20 cellular contexts compared by ENCODE assay signal in genomic region chr22:21012446-21013407, GRCh38. TPM values are rescaled to one million over a fixed set of nuclear protein-coding genes. Genes with fewer than 3 reads are reported as not detected.
DNase-seq lines count a peak whose midpoint lies in the region; ATAC-seq and TF ChIP-seq lines count a peak whose summit lies in the region.
"Had no signal": no experiment of that assay in that cellular context is flagged by ENCODE, and none has a peak within 500 bp of the region (broad histone marks: within the 10 kb centered on the region; RNA-seq: fewer than 3 reads in every experiment).

No MANE protein-coding gene starts in this region.

- peak overlapping the region; percentile 99 for H3K4me2 ChIP-seq in mammary epithelial cell (ENCODE audit: insufficient read depth, low read depth, low read length)

- H3K4me3 ChIP-seq in mammary epithelial cell (replicated peaks in 1 of 3; ENCODE audit: insufficient read depth in 1 of 3, low read depth in 2 of 3, low read length in 3 of 3) (no peak overlapping the region), SK-N-MC (no peak overlapping the region), iPS-20b (ENCODE audit: low read length) (peak overlapping the region; percentile 79; the same call in 1 of the 2 replicates)

- H3K9me3 Mint-ChIP-seq in MCF 10A (ENCODE audit: unreplicated experiment) = no peaks in the 10 kb centered on the region
- H3K9me3 Mint-ChIP-seq in stimulated activated effector memory CD8-positive, alpha-beta T cell treated with anti-CD3 and anti-CD28 coated beads, Interleukin-12 subunit alpha, Interleukin-12 subunit beta, amount 100 ng/mL, for 72 hours = no peaks in the 10 kb centered on the region

- H3K4me3 Mint-ChIP-seq in MCF 10A (ENCODE audit: unreplicated experiment) = no peak overlapping the region
- peak overlapping the region; percentile 90 for H3K4me3 Mint-ChIP-seq in stimulated activated effector memory CD8-positive, alpha-beta T cell treated with anti-CD3 and anti-CD28 coated beads, Interleukin-12 subunit alpha, Interleukin-12 subunit beta, amount 100 ng/mL, for 72 hours

- H3K4me1 ChIP-seq in mammary epithelial cell (ENCODE audit: insufficient read depth, low read length) = peaks cover 20% of the 10 kb centered on the region
- peaks cover 21% of the 10 kb centered on the region for H3K4me1 ChIP-seq in iPS-20b (ENCODE audit: insufficient read depth, low read length)

- H3K36me3 Mint-ChIP-seq in MCF 10A (ENCODE audit: insufficient read depth, unreplicated experiment) = peaks cover 8% of the 10 kb centered on the region
- H3K36me3 Mint-ChIP-seq in stimulated activated effector memory CD8-positive, alpha-beta T cell treated with anti-CD3 and anti-CD28 coated beads, Interleukin-12 subunit alpha, Interleukin-12 subunit beta, amount 100 ng/mL, for 72 hours = no peaks in the 10 kb centered on the region

- H3K27ac ChIP-seq in mammary epithelial cell (ENCODE audit: insufficient read depth, low read depth, low read length) (no peak overlapping the region), SK-N-MC (0 out of 2 replicates have a peak overlapping the region, but pooled peaks have one; percentile 47), iPS-20b (ENCODE audit: low read length) (no peak overlapping the region)

- peaks cover 22% of the 10 kb centered on the region for H3K4me1 Mint-ChIP-seq in MCF 10A (ENCODE audit: insufficient read depth, unreplicated experiment)
- H3K4me1 Mint-ChIP-seq in stimulated activated effector memory CD8-positive, alpha-beta T cell treated with anti-CD3 and anti-CD28 coated beads, Interleukin-12 subunit alpha, Interleukin-12 subunit beta, amount 100 ng/mL, for 72 hours = peaks cover 26% of the 10 kb centered on the region

- no peaks in the 10 kb centered on the region for H4K20me1 ChIP-seq in mammary epithelial cell (ENCODE audit: insufficient read depth, low read length)

- POLR2A ChIA-PET in MCF 10A (lab: Yijun Ruan, JAX) (interaction anchor here (0.6 to 3.5 kb wide), 4 partner anchors 10 to 56 kb away, joined by 3 to 17 read pairs (median 5); no protein-coding TSS in a partner anchor), GM10248 (lab: Yijun Ruan, JAX) (interaction anchor here (0.5 kb wide), 1 partner anchor 11 kb away, joined by 3 read pairs; the partner anchor contains the start of gene THAP7)

- intact Hi-C loops in mammary epithelial cell (cut with micrococcal nuclease) = no loop called here
- intact Hi-C loops in MCF 10A (cut with micrococcal nuclease) = no loop called here

- TF ChIP-seq CTCF in mammary epithelial cell (conservative IDR thresholded peaks at IDR 0.05 in 1 of 2, IDR thresholded peaks at IDR 0.05 in 1 of 2; ENCODE audit: extremely low read depth in 1 of 2, insufficient read depth in 1 of 2, low read depth in 1 of 2, low read length in 2 of 2) = no peak
- TF ChIP-seq CTCF in MCF 10A (IDR thresholded peaks at IDR 0.05; ENCODE audit: unreplicated experiment) = no peak
- TF ChIP-seq CTCF in GM10248 (IDR thresholded peaks at IDR 0.05; ENCODE audit: control extremely low read depth, extremely low read depth, low read depth, missing control alignments) = no peak

- H3K9ac ChIP-seq in mammary epithelial cell (ENCODE audit: insufficient read depth, low read length) = no peak overlapping the region
- H3K9ac ChIP-seq in SK-N-MC (ENCODE audit: insufficient read length) = no peak overlapping the region
- no peak overlapping the region for H3K9ac ChIP-seq in iPS-20b (ENCODE audit: low read depth, low read length)

- no peaks in the 10 kb centered on the region for H3K27me3 ChIP-seq in mammary epithelial cell (ENCODE audit: insufficient read depth, low read length)
- peaks cover 15% of the 10 kb centered on the region; the same call in 1 of the 2 replicates for H3K27me3 ChIP-seq in iPS-20b (ENCODE audit: insufficient read depth, low read length)
- H3K27me3 ChIP-seq: esophagus squamous epithelium had no signal

- 98% methylated on average over 11 of the region's 14 CpGs for WGBS in mammary epithelial cell (ENCODE audit: low coverage, missing lambda C conversion rate)

- DNase-seq in mammary epithelial cell (no peak), MCF 10A (ENCODE audit: unreplicated experiment) (no peak), SK-N-MC (ENCODE audit: low read depth, low spot score) (no peak), inferior parietal cortex (ENCODE audit: extremely low spot score) (no peak), DMS153 treated with DMSO at 0.1 percent for 48 hours (lab: John Stamatoyannopoulos, UW; ENCODE audit: unreplicated experiment) (no peak), GM10248 (ENCODE audit: extremely low spot score) (no peak)
- no peak for DNase-seq in stimulated activated effector memory CD8-positive, alpha-beta T cell treated with anti-CD3 and anti-CD28 coated beads, Interleukin-12 subunit alpha, Interleukin-12 subunit beta, amount 100 ng/mL, for 72 hours (ENCODE audit: low spot score in 2 of 2)
- DNase-seq: activated CD4-positive, alpha-beta T cell treated with anti-CD3 and anti-CD28 coated beads for 48 hours; activated gamma-delta T cell treated with Interleukin-2 at 50 U/mL for 16 hours; central memory CD4-positive, alpha-beta T cell; EL; esophagus squamous epithelium; hypothalamus; NCI-H2227 treated with DMSO at 0.1 percent for 48 hours; stimulated activated CD4-positive, alpha-beta T cell treated with anti-CD3 and anti-CD28 coated beads, Interleukin-4, amount 100 ng/mL, for 24 hours; stimulated activated naive CD4-positive, alpha-beta T cell treated with Interleukin-2 at 50 U/mL for 16 hours had no signal

- CTCF ChIA-PET in mammary epithelial cell (lab: Charles Lee; ENCODE audit: low non-redundant PET) (no interaction called here), MCF 10A (lab: Yijun Ruan, JAX) (interaction anchor here (1.1 kb wide), 1 partner anchor 10 kb away, joined by 3 read pairs; the partner anchor contains the start of gene THAP7), GM10248 (lab: Yijun Ruan, JAX) (interaction anchor here (1.1 to 1.5 kb wide), 2 partner anchors 9 to 10 kb away, joined by 3 to 5 read pairs; partner anchors contain the start of gene THAP7)

- H3K9me3 ChIP-seq in mammary epithelial cell (replicated peaks; ENCODE audit: insufficient read depth, low read length) = no peaks in the 10 kb centered on the region
- no peaks in the 10 kb centered on the region for H3K9me3 ChIP-seq in SK-N-MC (ENCODE audit: low read depth, low read length)
- no peaks in the 10 kb centered on the region for H3K9me3 ChIP-seq in iPS-20b (ENCODE audit: insufficient read depth, low read depth, low read length)
- H3K9me3 ChIP-seq: esophagus squamous epithelium had no signal

- no peaks in the 10 kb centered on the region for H3K36me3 ChIP-seq in mammary epithelial cell (ENCODE audit: insufficient read depth, low read length)
- H3K36me3 ChIP-seq in SK-N-MC (ENCODE audit: insufficient read depth, low read length) = no peaks in the 10 kb centered on the region
- 0 out of 2 replicates have a peak, but pooled peaks cover 3% of the 10 kb centered on the region for H3K36me3 ChIP-seq in iPS-20b (ENCODE audit: insufficient read depth, low read depth, low read length)
- H3K36me3 ChIP-seq: esophagus squamous epithelium had no signal

- H3K79me2 ChIP-seq in mammary epithelial cell (ENCODE audit: insufficient read depth, low read length) = no peaks in the 10 kb centered on the region

- no peaks in the 10 kb centered on the region for H3K27me3 Mint-ChIP-seq in MCF 10A (ENCODE audit: insufficient read depth, unreplicated experiment)

- no peak overlapping the region for H2AFZ ChIP-seq in mammary epithelial cell (ENCODE audit: low read depth, low read length)

- in situ Hi-C loops in mammary epithelial cell (cut with MboI; ENCODE audit: low sequenced_read_pairs in 2 of 2) = no loop called here

- no peak for ATAC-seq in stimulated activated effector memory CD8-positive, alpha-beta T cell treated with anti-CD3 and anti-CD28 coated beads, Interleukin-12 subunit alpha, Interleukin-12 subunit beta, amount 100 ng/mL, for 72 hours

- dilution Hi-C loops in mammary epithelial cell (cut with HindIII; ENCODE audit: low sequenced_read_pairs) = no loop called here

- H3K27ac Mint-ChIP-seq in MCF 10A (ENCODE audit: low read depth, unreplicated experiment) = no peak overlapping the region
- peak overlapping the region; percentile 90 for H3K27ac Mint-ChIP-seq in stimulated activated effector memory CD8-positive, alpha-beta T cell treated with anti-CD3 and anti-CD28 coated beads, Interleukin-12 subunit alpha, Interleukin-12 subunit beta, amount 100 ng/mL, for 72 hours

- no TSS peak for BruUV-seq in mammary epithelial cell (replicated peaks; lab: Mats Ljungman, UMichigan)
- no TSS peak for BruUV-seq in MCF 10A (replicated peaks; lab: Mats Ljungman, UMichigan)

RNA-seq across cellular contexts. Expression of gene P2RX6, which starts 2.2 kb away (rescaled TPM):
- total RNA-seq in mammary epithelial cell = 1 to 10 TPM; 2.9 to 4.3 TPM
- 1.6 TPM for polyA plus RNA-seq in mammary epithelial cell
- not detected for polyA minus RNA-seq in mammary epithelial cell
- 0.19 and 0.22 TPM in 2 replicates for total RNA-seq in MCF 10A (2022)

RNA-seq across cellular contexts. Expression of gene THAP7, which starts 10.8 kb away (rescaled TPM):
- total RNA-seq in mammary epithelial cell (10 to 100 TPM; 17.3 to 23.6 TPM), MCF 10A (2022) (20.6 and 24.9 TPM in 2 replicates)
- polyA plus RNA-seq in mammary epithelial cell = 23.4 TPM
- 10.7 TPM for polyA minus RNA-seq in mammary epithelial cell

RNA-seq across cellular contexts. Expression of gene SLC7A4, which starts 19.6 kb away (rescaled TPM):
- total RNA-seq in mammary epithelial cell = 1 to 10 TPM in 1 of 2 donors, not detected in 1; 1.7 TPM
- polyA plus RNA-seq in mammary epithelial cell = 0.07 TPM
- polyA minus RNA-seq in mammary epithelial cell = not detected
- total RNA-seq in MCF 10A (2022) = not detected in 2 replicates
- total RNA-seq: M059J; pulmonary artery endothelial cell; T-helper 1 cell treated with Interleukin-12 subunit alpha and Interleukin-12 subunit beta and Interleukin-4 antibody, amounts not matched to agents 30 ng/mL and 1 ng/mL, for 36 hours had no signal

RNA-seq across cellular contexts. Expression of gene LZTR1, which starts 30.6 kb away (rescaled TPM):
- total RNA-seq in mammary epithelial cell = 10 to 100 TPM; 52.8 to 59.4 TPM
- 28.2 TPM for polyA plus RNA-seq in mammary epithelial cell
- 44.9 TPM for polyA minus RNA-seq in mammary epithelial cell
- 49.2 and 57.3 TPM in 2 replicates for total RNA-seq in MCF 10A (2022)

RNA-seq across cellular contexts. Expression of gene LRRC74B, which starts 33.0 kb away (rescaled TPM):
- total RNA-seq in mammary epithelial cell = not detected
- not detected for polyA plus RNA-seq in mammary epithelial cell
- polyA minus RNA-seq in mammary epithelial cell = not detected
- total RNA-seq in MCF 10A (2022) = not detected in 2 replicates
- total RNA-seq: M059J; pulmonary artery endothelial cell; T-helper 1 cell treated with Interleukin-12 subunit alpha and Interleukin-12 subunit beta and Interleukin-4 antibody, amounts not matched to agents 30 ng/mL and 1 ng/mL, for 36 hours had no signal
